ENCODE assay signal across 1 cellular context in genomic region chr12:130826151-130826801, GRCh38.
TF ChIP-seq lines count a peak whose summit lies in the region.

No MANE protein-coding gene starts in this region.

TF ChIP-seq in HepG2, 621 proteins besides CTCF, POLR2A, EP300 and RAD21 (continued from another document and continues in another):
- 0 out of 2 replicates have a peak, but pooled peaks have one; percentile 31 for TF ChIP-seq ZNF749 (CRISPR knock-in tag; IDR thresholded peaks at IDR 0.05; ENCODE audit: borderline replicate concordance)
- TF ChIP-seq PRMT3 (CRISPR knock-in tag; IDR thresholded peaks at IDR 0.05; ENCODE audit: borderline replicate concordance, low read depth) = no peak
- peak; percentile 39; the same call in 1 of the 2 replicates for TF ChIP-seq GATAD2A (CRISPR knock-in tag; IDR thresholded peaks at IDR 0.05)
- 0 out of 2 replicates have a peak, but pooled peaks have one; percentile 34 for TF ChIP-seq KLF6 (CRISPR knock-in tag; IDR thresholded peaks at IDR 0.05)
- TF ChIP-seq ZNF253 (CRISPR knock-in tag; IDR thresholded peaks at IDR 0.05; ENCODE audit: borderline replicate concordance) = no peak
- 0 out of 2 replicates have a peak, but pooled peaks have one; percentile 47 for TF ChIP-seq SRY (CRISPR knock-in tag; IDR thresholded peaks at IDR 0.05)
- TF ChIP-seq NONO (IDR thresholded peaks at IDR 0.05) = no peak
- no peak for TF ChIP-seq NONO (CRISPR knock-in tag; conservative IDR thresholded peaks at IDR 0.05)
- TF ChIP-seq FOXK2 (IDR thresholded peaks at IDR 0.05) = no peak
- no peak for TF ChIP-seq ZNF607 (CRISPR knock-in tag; IDR thresholded peaks at IDR 0.05; ENCODE audit: borderline replicate concordance)
- TF ChIP-seq AHDC1 (CRISPR knock-in tag; IDR thresholded peaks at IDR 0.05; ENCODE audit: borderline replicate concordance) = no peak
- peak; percentile 96 for TF ChIP-seq ZNF574 (CRISPR knock-in tag; IDR thresholded peaks at IDR 0.05)
- TF ChIP-seq ZNF775 (CRISPR knock-in tag; IDR thresholded peaks at IDR 0.05; ENCODE audit: borderline replicate concordance) = no peak
- peak; percentile 44 for TF ChIP-seq ARID5B (CRISPR knock-in tag; IDR thresholded peaks at IDR 0.05)
- no peak for TF ChIP-seq BCL3 (CRISPR knock-in tag; IDR thresholded peaks at IDR 0.05)
- TF ChIP-seq IRF1 (CRISPR knock-in tag; IDR thresholded peaks at IDR 0.05; ENCODE audit: low read depth) = no peak
- 0 out of 2 replicates have a peak, but pooled peaks have one; percentile 47 for TF ChIP-seq SMYD3 (CRISPR knock-in tag; IDR thresholded peaks at IDR 0.05)
- TF ChIP-seq ZNF891 (CRISPR knock-in tag; IDR thresholded peaks at IDR 0.05) = peak; percentile 63; the same call in 1 of the 2 replicates
- TF ChIP-seq RFX1 (IDR thresholded peaks at IDR 0.05) = no peak
- TF ChIP-seq ATF7-NPFF (CRISPR knock-in tag; IDR thresholded peaks at IDR 0.05; ENCODE audit: low read depth) = peak; percentile 51; the same call in 1 of the 2 replicates
- TF ChIP-seq ZNF496 (CRISPR knock-in tag; IDR thresholded peaks at IDR 0.05; ENCODE audit: insufficient replicate concordance) = no peak
- no peak for TF ChIP-seq ZFP90 (CRISPR knock-in tag; IDR thresholded peaks at IDR 0.05; ENCODE audit: borderline replicate concordance)
- no peak for TF ChIP-seq GRHL1 (CRISPR knock-in tag; conservative IDR thresholded peaks at IDR 0.05)
- TF ChIP-seq ZNF691 (CRISPR knock-in tag; IDR thresholded peaks at IDR 0.05; ENCODE audit: borderline replicate concordance, low read depth) = 0 out of 2 replicates have a peak, but pooled peaks have one; percentile 74
- peak; percentile 45; the same call in 1 of the 2 replicates for TF ChIP-seq ZNF788 (CRISPR knock-in tag; IDR thresholded peaks at IDR 0.05; ENCODE audit: borderline replicate concordance)
- no peak for TF ChIP-seq ZNF619 (CRISPR knock-in tag; IDR thresholded peaks at IDR 0.05)
- TF ChIP-seq HIVEP1 (CRISPR knock-in tag; IDR thresholded peaks at IDR 0.05) = no peak
- TF ChIP-seq HBP1 (CRISPR knock-in tag; IDR thresholded peaks at IDR 0.05; ENCODE audit: low read depth) = no peak
- TF ChIP-seq PBX2 (CRISPR knock-in tag; IDR thresholded peaks at IDR 0.05) = no peak
- TF ChIP-seq ZNF580 (CRISPR knock-in tag; IDR thresholded peaks at IDR 0.05; ENCODE audit: borderline replicate concordance, low read depth) = no peak
- TF ChIP-seq MYPOP (CRISPR knock-in tag; IDR thresholded peaks at IDR 0.05) = 0 out of 2 replicates have a peak, but pooled peaks have one; percentile 21
- no peak for TF ChIP-seq ZNF644 (CRISPR knock-in tag; IDR thresholded peaks at IDR 0.05; ENCODE audit: low read depth)
